11 cellular contexts compared by ENCODE assay signal in genomic region chr12:12883369-12884001, GRCh38. TPM values are rescaled to one million over a fixed set of nuclear protein-coding genes. Genes with fewer than 3 reads are reported as not detected.
DNase-seq lines count a peak whose midpoint lies in the region; ATAC-seq and TF ChIP-seq lines count a peak whose summit lies in the region.
"Had no signal": no experiment of that assay in that cellular context is flagged by ENCODE, and none has a peak within 500 bp of the region (broad histone marks: within the 10 kb centered on the region; RNA-seq: fewer than 3 reads in every experiment).

No MANE protein-coding gene starts in this region.

- TF ChIP-seq CTCF in ascending aorta (IDR thresholded peaks at IDR 0.05) (no peak), thoracic aorta (IDR thresholded peaks at IDR 0.05) (no peak)

- no peak overlapping the region for H3K4me3 ChIP-seq in ascending aorta
- no peak overlapping the region for H3K4me3 ChIP-seq in thoracic aorta

- H3K27ac ChIP-seq in ascending aorta = peak overlapping the region; percentile 38 to 49
- peak overlapping the region; percentile 18 to 60 for H3K27ac ChIP-seq in thoracic aorta
- H3K27ac ChIP-seq: WERI-Rb-1 had no signal

- H3K9me3 ChIP-seq in ascending aorta (no peaks in the 10 kb centered on the region), thoracic aorta (no peaks in the 10 kb centered on the region)

- H3K4me1 ChIP-seq in ascending aorta = no peaks in the 10 kb centered on the region
- peaks cover 8 to 21% of the 10 kb centered on the region in 2 donors for H3K4me1 ChIP-seq in thoracic aorta (ENCODE audit: control insufficient read depth in 1 of 2, low read depth in 2 of 2)

- no peaks in the 10 kb centered on the region for H3K36me3 ChIP-seq in ascending aorta
- H3K36me3 ChIP-seq in thoracic aorta = no peaks in the 10 kb centered on the region
- H3K36me3 ChIP-seq: WERI-Rb-1 had no signal

- DNase-seq in HCEC 1CT (peak; percentile 21), ascending aorta (ENCODE audit: low spot score in 2 of 2) (no peak), islet precursor cell (peak; percentile 74), thoracic aorta (ENCODE audit: low spot score) (no peak), mucosa of gallbladder (ENCODE audit: low spot score) (no peak)
- DNase-seq: left ventricle myocardium superior, NCI-H2081 treated with DMSO at 0.1 percent for 48 hours, WERI-Rb-1 had no signal

- H3K27me3 ChIP-seq in ascending aorta (no peaks in the 10 kb centered on the region), thoracic aorta (replicated peaks; ENCODE audit: insufficient read depth) (no peaks in the 10 kb centered on the region)

- intact Hi-C loops in ascending aorta (cut with DNase I) = no loop called here

- no peak for ATAC-seq in thoracic aorta (ENCODE audit: insufficient number of reproducible peaks, low FRiP score, low read depth)
- no peak for ATAC-seq in HG02981 (IDR thresholded peaks at IDR 0.05; ENCODE audit: unreplicated experiment)
- ATAC-seq in HG02678 (IDR thresholded peaks at IDR 0.05; ENCODE audit: unreplicated experiment) = no peak
- no peak for ATAC-seq in activated CD4-positive, CD25-positive, alpha-beta regulatory T cell treated with anti-CD3 and anti-CD28 coated beads, Interleukin-2, amount 50 U/mL, for 24 hours
- ATAC-seq: left ventricle myocardium superior had no signal

RNA-seq across cellular contexts. Expression of gene GPRC5A, which starts 7.9 kb away (rescaled TPM):
- total RNA-seq in ascending aorta (23.8 TPM), thoracic aorta (100 to 1,000 TPM in 1 of 2 donors, 10 to 100 TPM in 1; 42.8 to 123 TPM), mucosa of gallbladder (7.2 TPM)

Comparison
In these comparisons a context has a peak if more than half of its experiments do, and no peak if none do; other contexts are left out.
1. DNase-seq: peak in HCEC 1CT (single experiment) and islet precursor cell (single experiment); none in ascending aorta (0 of 2), thoracic aorta (single experiment) and mucosa of gallbladder (single experiment).